28 cellular contexts compared by ENCODE assay signal in the genomic region with DNA sequence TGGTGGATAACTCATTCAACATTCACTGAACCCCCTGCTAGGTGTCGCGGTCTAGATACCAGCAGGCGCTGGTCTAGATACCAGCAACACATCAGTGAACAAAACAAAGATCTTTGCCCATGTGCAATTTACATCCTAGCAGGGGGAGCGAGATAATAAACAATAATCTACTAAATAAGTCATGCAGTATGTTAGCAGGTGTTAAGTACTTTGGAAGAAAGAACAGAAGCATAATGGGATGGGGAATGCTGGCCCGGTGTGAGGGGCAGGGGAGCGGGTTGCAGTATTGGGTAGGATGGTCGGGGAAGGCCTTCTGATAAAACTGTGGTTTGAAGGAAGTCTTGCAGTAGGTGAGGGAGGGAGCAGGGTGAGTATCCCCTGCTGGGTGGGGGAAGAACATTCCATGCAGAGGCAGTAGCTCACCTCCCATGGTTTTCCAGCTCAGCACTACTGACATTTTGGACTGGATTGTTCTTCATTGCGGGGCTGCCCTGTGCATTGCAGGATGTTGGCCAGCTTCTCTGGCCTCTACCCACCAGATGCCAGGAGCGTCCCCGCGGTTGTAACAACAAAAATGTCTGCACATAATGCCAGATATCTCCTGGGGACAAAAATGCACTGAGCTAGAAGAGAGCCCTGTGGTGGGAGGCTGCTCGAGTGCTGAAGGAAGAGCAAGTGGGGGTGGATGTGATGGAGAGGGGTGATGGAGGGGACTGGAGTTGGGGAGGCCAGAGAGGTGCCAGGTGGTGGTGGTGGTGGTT.
DNase-seq lines count a peak whose midpoint lies in the region; ATAC-seq and TF ChIP-seq lines count a peak whose summit lies in the region.
"Had no signal": no experiment of that assay in that cellular context is flagged by ENCODE, and none has a peak within 500 bp of the region (broad histone marks: within the 10 kb centered on the region; RNA-seq: fewer than 3 reads in every experiment).

No MANE protein-coding gene starts in this region.

- H3K27ac ChIP-seq in mammary epithelial cell (ENCODE audit: insufficient read depth, low read depth, low read length), result no peak overlapping the region
- H3K27ac ChIP-seq: body of pancreas, HL-60, skin epidermis, suprapubic skin, vagina had no signal

- H3K9me3 Mint-ChIP-seq in MCF 10A (ENCODE audit: unreplicated experiment) (no peaks in the 10 kb centered on the region), brain (peaks cover 0 to 8% (median 5%) of the 10 kb centered on the region in 5 experiments), CD14-positive monocyte (peaks cover 0 to 2% (median 0%) of the 10 kb centered on the region in 7 donors), chondrocyte (ENCODE audit: low read depth) (peaks cover 3% of the 10 kb centered on the region)
- H3K9me3 Mint-ChIP-seq in stimulated activated naive B cell treated with anti-CD40 and anti-IgM and Interleukin-4, amounts not matched to agents 10 μg/mL and 1 μg/mL and 100 μg/mL, for 72 hours, result peaks cover 0 to 3% of the 10 kb centered on the region in 2 donors
- H3K9me3 Mint-ChIP-seq: T-helper 1 cell treated with Interleukin-12 subunit alpha and Interleukin-12 subunit beta and Interleukin-4 antibody, amounts not matched to agents 30 μg/mL and 1 μg/mL, for 36 hours had no signal

- H3K4me1 Mint-ChIP-seq in MCF 10A (ENCODE audit: insufficient read depth, unreplicated experiment) (peaks cover 6% of the 10 kb centered on the region), brain (peaks cover 58% of the 10 kb centered on the region), CD14-positive monocyte (peaks cover 2% of the 10 kb centered on the region), chondrocyte (ENCODE audit: low read depth) (no peaks in the 10 kb centered on the region)
- peaks cover 0 to 6% of the 10 kb centered on the region in 2 donors for H3K4me1 Mint-ChIP-seq in stimulated activated naive B cell treated with anti-CD40 and anti-IgM and Interleukin-4, amounts not matched to agents 10 μg/mL and 1 μg/mL and 100 μg/mL, for 72 hours

- H3K4me3 Mint-ChIP-seq in MCF 10A (ENCODE audit: unreplicated experiment) (no peak overlapping the region), brain (no peak overlapping the region), CD14-positive monocyte (no peak overlapping the region), chondrocyte (ENCODE audit: unreplicated experiment) (no peak overlapping the region)
- no peak overlapping the region for H3K4me3 Mint-ChIP-seq in stimulated activated naive B cell treated with anti-CD40 and anti-IgM and Interleukin-4, amounts not matched to agents 10 μg/mL and 1 μg/mL and 100 μg/mL, for 72 hours
- H3K4me3 Mint-ChIP-seq: naive B cell; T-helper 1 cell treated with Interleukin-12 subunit alpha and Interleukin-12 subunit beta and Interleukin-4 antibody, amounts not matched to agents 30 μg/mL and 1 μg/mL, for 36 hours had no signal

- TF ChIP-seq CTCF in MCF 10A (IDR thresholded peaks at IDR 0.05; ENCODE audit: unreplicated experiment), result no peak
- no peak for TF ChIP-seq CTCF in mammary epithelial cell (conservative IDR thresholded peaks at IDR 0.05 in 1 of 2, IDR thresholded peaks at IDR 0.05 in 1 of 2; ENCODE audit: extremely low read depth in 1 of 2, insufficient read depth in 1 of 2, low read depth in 1 of 2, low read length in 2 of 2)
- TF ChIP-seq CTCF in brain (conservative IDR thresholded peaks at IDR 0.05), result no peak
- no peak for TF ChIP-seq CTCF in CD14-positive monocyte (IDR thresholded peaks at IDR 0.05)
- TF ChIP-seq CTCF in chondrocyte (IDR thresholded peaks at IDR 0.05), result no peak

- H3K27ac Mint-ChIP-seq in MCF 10A (ENCODE audit: low read depth, unreplicated experiment) (peak overlapping the region; percentile 61), brain (peak overlapping the region in 3 of 5 experiments; percentile 11 to 87 (median 13)), CD14-positive monocyte (no peak overlapping the region), chondrocyte (ENCODE audit: unreplicated experiment) (no peak overlapping the region)
- peak overlapping the region; percentile 49 for H3K27ac Mint-ChIP-seq in stimulated activated naive B cell treated with anti-CD40 and anti-IgM and Interleukin-4, amounts not matched to agents 10 μg/mL and 1 μg/mL and 100 μg/mL, for 72 hours
- H3K27ac Mint-ChIP-seq: activated T-helper 2 cell treated with anti-CD3 and anti-CD28 coated beads, Interferon-gamma antibody, Interleukin-2, Interleukin-4, amounts not matched to agents 10 μg/mL and 5 μg/mL and 100 μg/mL, durations not matched to agents 14 hours and 24 hours and 36 hours; naive B cell; T-helper 1 cell treated with Interleukin-12 subunit alpha and Interleukin-12 subunit beta and Interleukin-4 antibody, amounts not matched to agents 30 μg/mL and 1 μg/mL, for 36 hours had no signal

- H3K4me3 ChIP-seq in mammary epithelial cell (replicated peaks in 1 of 3; ENCODE audit: insufficient read depth in 1 of 3, low read depth in 2 of 3, low read length in 3 of 3), result no peak overlapping the region
- H3K4me3 ChIP-seq: body of pancreas, skin epidermis, suprapubic skin, vagina had no signal

- BruUV-seq in MCF 10A (replicated peaks; lab: Mats Ljungman, UMichigan), result no TSS peak
- BruUV-seq in mammary epithelial cell (replicated peaks; lab: Mats Ljungman, UMichigan), result no TSS peak

- CTCF ChIA-PET in MCF 10A (lab: Yijun Ruan, JAX), result interaction anchor here (0.6 kb wide), 3 partner anchors 13 to 186 kb away, joined by 3 read pairs; no protein-coding TSS in a partner anchor
- CTCF ChIA-PET in mammary epithelial cell (lab: Charles Lee; ENCODE audit: low non-redundant PET), result interaction anchor here (0.6 kb wide), 1 partner anchor 11 kb away, joined by 3 read pairs; no protein-coding TSS in a partner anchor

- H3K36me3 ChIP-seq in mammary epithelial cell (ENCODE audit: insufficient read depth, low read length), result no peaks in the 10 kb centered on the region
- H3K36me3 ChIP-seq: suprapubic skin, vagina had no signal

- no peaks in the 10 kb centered on the region for H4K20me1 ChIP-seq in mammary epithelial cell (ENCODE audit: insufficient read depth, low read length)

- no peak for DNase-seq in MCF 10A (ENCODE audit: unreplicated experiment)
- DNase-seq in mammary epithelial cell, result no peak
- peak; percentile 38 for DNase-seq in NCI-H1417 treated with DMSO at 0.1 percent for 48 hours (lab: John Stamatoyannopoulos, UW)
- no peak for DNase-seq in stimulated activated naive B cell treated with anti-CD40 and anti-IgM and Interleukin-4, amounts not matched to agents 10 μg/mL and 1 μg/mL and 100 μg/mL, for 72 hours
- no peak for DNase-seq in foreskin melanocyte
- DNase-seq in CD14-positive monocyte (ENCODE audit: low spot score), result no peak
- DNase-seq in chondrocyte (ENCODE audit: low spot score), result no peak
- DNase-seq: ACHN; activated CD4-positive, alpha-beta T cell treated with anti-CD3 and anti-CD28 coated beads for 4 hours; body of pancreas; effector memory CD4-positive, alpha-beta T cell; foreskin fibroblast; left colon; mesenchymal stem cell; naive B cell; NCI-H1436; NCI-H2171 treated with DMSO at 0.1 percent for 48 hours; NCI-H69; stimulated activated CD4-positive, alpha-beta T cell treated with anti-CD3 and anti-CD28 coated beads, Interleukin-1b, Interleukin-23, amount 100 ng/mL, for 48 hours had no signal

- intact Hi-C loops in MCF 10A (cut with micrococcal nuclease), result no loop called here
- intact Hi-C loops in mammary epithelial cell (cut with micrococcal nuclease), result no loop called here
- intact Hi-C loops in CD14-positive monocyte (cut with micrococcal nuclease), result no loop called here

- POLR2A ChIA-PET in MCF 10A (lab: Yijun Ruan, JAX), result interaction anchor here (0.6 kb wide), 1 partner anchor 575 kb away, joined by 3 read pairs; no protein-coding TSS in a partner anchor

- H3K27me3 ChIP-seq in mammary epithelial cell (ENCODE audit: insufficient read depth, low read length), result peaks cover 3% of the 10 kb centered on the region
- H3K27me3 ChIP-seq: body of pancreas, vagina had no signal

- dilution Hi-C loops in mammary epithelial cell (cut with HindIII; ENCODE audit: low sequenced_read_pairs), result no loop called here

- H3K9ac ChIP-seq in mammary epithelial cell (ENCODE audit: insufficient read depth, low read length), result no peak overlapping the region

- H3K36me3 Mint-ChIP-seq in MCF 10A (ENCODE audit: insufficient read depth, unreplicated experiment) (no peaks in the 10 kb centered on the region), brain (no peaks in the 10 kb centered on the region), CD14-positive monocyte (no peaks in the 10 kb centered on the region), chondrocyte (ENCODE audit: low read depth) (no peaks in the 10 kb centered on the region)
- H3K36me3 Mint-ChIP-seq in stimulated activated naive B cell treated with anti-CD40 and anti-IgM and Interleukin-4, amounts not matched to agents 10 μg/mL and 1 μg/mL and 100 μg/mL, for 72 hours, result no peaks in the 10 kb centered on the region
- H3K36me3 Mint-ChIP-seq: naive B cell had no signal

- no peak overlapping the region for H3K4me2 ChIP-seq in mammary epithelial cell (ENCODE audit: insufficient read depth, low read depth, low read length)

- H3K79me2 ChIP-seq in mammary epithelial cell (ENCODE audit: insufficient read depth, low read length), result no peaks in the 10 kb centered on the region

- WGBS in mammary epithelial cell (ENCODE audit: low coverage, missing lambda C conversion rate), result 59% methylated on average over 11 of the region's 12 CpGs

- H3K4me1 ChIP-seq in mammary epithelial cell (ENCODE audit: insufficient read depth, low read length), result no peaks in the 10 kb centered on the region
- H3K4me1 ChIP-seq: body of pancreas, Caco-2, vagina had no signal

- in situ Hi-C loops in mammary epithelial cell (cut with MboI; ENCODE audit: low sequenced_read_pairs in 2 of 2), result no loop called here

- no peak for ATAC-seq in stimulated activated naive B cell treated with anti-CD40 and anti-IgM and Interleukin-4, amounts not matched to agents 10 μg/mL and 1 μg/mL and 100 μg/mL, for 72 hours (replicated peaks)
- ATAC-seq: body of pancreas, HCT116, left colon had no signal

- no peaks in the 10 kb centered on the region for H3K9me3 ChIP-seq in mammary epithelial cell (replicated peaks; ENCODE audit: insufficient read depth, low read length)
- H3K9me3 ChIP-seq: body of pancreas, Caco-2, suprapubic skin, vagina had no signal

- no peak overlapping the region for H2AFZ ChIP-seq in mammary epithelial cell (ENCODE audit: low read depth, low read length)

- H3K27me3 Mint-ChIP-seq in MCF 10A (ENCODE audit: insufficient read depth, unreplicated experiment) (peaks cover 25% of the 10 kb centered on the region), brain (peaks cover 15% of the 10 kb centered on the region), CD14-positive monocyte (ENCODE audit: low read depth in 3 of 3) (peaks cover 15 to 66% (median 41%) of the 10 kb centered on the region in 3 donors), chondrocyte (ENCODE audit: low read depth) (peaks cover 88% of the 10 kb centered on the region)
- peaks cover 40 to 41% of the 10 kb centered on the region in 2 donors for H3K27me3 Mint-ChIP-seq in stimulated activated naive B cell treated with anti-CD40 and anti-IgM and Interleukin-4, amounts not matched to agents 10 μg/mL and 1 μg/mL and 100 μg/mL, for 72 hours

Comparison
In these comparisons a context has a peak if more than half of its experiments do, and no peak if none do; other contexts are left out.
1. H3K27ac Mint-ChIP-seq: peak in MCF 10A (single experiment), brain (3 of 5) and stimulated activated naive B cell treated with anti-CD40 and anti-IgM and Interleukin-4, amounts not matched to agents 10 μg/mL and 1 μg/mL and 100 μg/mL, for 72 hours (single experiment); none in CD14-positive monocyte (0 of 7) and chondrocyte (single experiment).